Comparison of ENCODE assay signal across 13 cellular contexts in genomic region chr14:101201535-101202125, GRCh38.
"Had no signal": no experiment of that assay in that cellular context is flagged by ENCODE, and none has a peak within 500 bp of the region (broad histone marks: within the 10 kb centered on the region; RNA-seq: fewer than 3 reads in every experiment).

No MANE protein-coding gene starts in this region.

- H3K4me3 ChIP-seq: ovary, skin epidermis, tibial nerve had no signal

- FAIRE-seq: endometrium had no signal

- DNase-seq: activated CD4-positive, alpha-beta T cell treated with anti-CD3 and anti-CD28 coated beads for 48 hours; activated CD8-positive, alpha-beta T cell treated with anti-CD3 and anti-CD28 coated beads, Interleukin-2, amount 10 ng/mL, durations not matched to agents 7 days and 5 days; activated naive CD8-positive, alpha-beta T cell treated with anti-CD3 and anti-CD28 coated beads for 36 hours; brain microvascular endothelial cell; cerebellar nuclear complex had no signal

- H3K27ac ChIP-seq: brain microvascular endothelial cell, ovary, skin epidermis, tibial nerve had no signal

- H3K27me3 ChIP-seq: brain microvascular endothelial cell, ovary, tibial nerve had no signal

- H3K4me1 ChIP-seq: tibial nerve had no signal

- H3K36me3 ChIP-seq: brain microvascular endothelial cell, ovary, tibial nerve had no signal

- ATAC-seq: activated CD8-positive, alpha-beta T cell treated with anti-CD3 and anti-CD28 coated beads, Interleukin-2, amount 10 ng/mL, durations not matched to agents 7 days and 5 days; esophagus mucosa; natural killer cell treated with Interleukin-12 subunit alpha and Interleukin-12 subunit beta and Interleukin-15 and Interleukin-18, amount 100 ng/mL, for 72 hours; stimulated activated effector memory CD8-positive, alpha-beta T cell treated with anti-CD3 and anti-CD28 coated beads, Interleukin-12 subunit alpha, Interleukin-12 subunit beta, amount 100 ng/mL, for 72 hours; WTC11 had no signal

- H3K9me3 ChIP-seq: ovary had no signal
